ENCODE assay signal across 8 cellular contexts in genomic region chrX:68832516-68833447, GRCh38. TPM values are rescaled to one million over a fixed set of nuclear protein-coding genes. Genes with fewer than 3 reads are reported as not detected.
A peak's percentile ranks its signal among the peaks of the same experiment; 100 is the strongest.
DNase-seq lines count a peak whose midpoint lies in the region; ATAC-seq and TF ChIP-seq lines count a peak whose summit lies in the region.

No MANE protein-coding gene starts in this region.

- DNase-seq in breast epithelium (ENCODE audit: low spot score in 2 of 2) (no peak), left lung (no peak), smooth muscle cell (lab: John Stamatoyannopoulos, UW; ENCODE audit: unreplicated experiment) (no peak), CD14-positive monocyte (ENCODE audit: low spot score) (no peak), activated gamma-delta T cell treated with Interleukin-2 at 50 U/mL for 16 hours (no peak), HuH-7 (ENCODE audit: low spot score) (no peak)

- H3K4me3 Mint-ChIP-seq in CD14-positive monocyte: no peak overlapping the region

- 0 out of 2 replicates have a peak, but pooled peaks cover 4% of the 10 kb centered on the region for H3K9me3 ChIP-seq in HUES48 (ENCODE audit: control insufficient read depth, insufficient read depth, low read length)
- no peaks in the 10 kb centered on the region for H3K9me3 ChIP-seq in breast epithelium
- no peaks in the 10 kb centered on the region for H3K9me3 ChIP-seq in left lung
- no peaks in the 10 kb centered on the region for H3K9me3 ChIP-seq in smooth muscle cell (replicated peaks; ENCODE audit: low read depth)

- TF ChIP-seq CTCF in breast epithelium (IDR thresholded peaks at IDR 0.05) (no peak), left lung (IDR thresholded peaks at IDR 0.05) (no peak), smooth muscle cell (IDR thresholded peaks at IDR 0.05; ENCODE audit: borderline replicate concordance, insufficient read depth, poor library complexity, severe bottlenecking) (no peak), CD14-positive monocyte (IDR thresholded peaks at IDR 0.05) (no peak)

- H3K4me1 Mint-ChIP-seq in CD14-positive monocyte: peaks cover 35% of the 10 kb centered on the region

- H3K27me3 Mint-ChIP-seq in CD14-positive monocyte (ENCODE audit: low read depth in 3 of 3): peaks cover 19 to 35% (median 25%) of the 10 kb centered on the region in 3 donors

- H3K36me3 ChIP-seq in HUES48 (ENCODE audit: control insufficient read depth, insufficient read depth, low read length) (no peaks in the 10 kb centered on the region), breast epithelium (no peaks in the 10 kb centered on the region), left lung (no peaks in the 10 kb centered on the region), smooth muscle cell (ENCODE audit: low read depth) (no peaks in the 10 kb centered on the region)

- no peaks in the 10 kb centered on the region for H3F3A ChIP-seq in smooth muscle cell (ENCODE audit: low read depth)

- no peak overlapping the region for H3K27ac Mint-ChIP-seq in CD14-positive monocyte

- H3K4me1 ChIP-seq in HUES48 (ENCODE audit: control insufficient read depth, insufficient read depth, low read length) (peaks cover 11% of the 10 kb centered on the region; the same call in 1 of the 2 replicates), breast epithelium (no peaks in the 10 kb centered on the region), left lung (peaks cover 0 to 13% of the 10 kb centered on the region in 2 donors), smooth muscle cell (ENCODE audit: low read depth) (no peaks in the 10 kb centered on the region)

- peaks cover 0 to 4% of the 10 kb centered on the region in 2 donors for H3K36me3 Mint-ChIP-seq in CD14-positive monocyte

- TF ChIP-seq POLR2A in breast epithelium (IDR thresholded peaks at IDR 0.05): no peak

- no peak for ATAC-seq in left lung
- no peak for ATAC-seq in HG02852 (IDR thresholded peaks at IDR 0.05; ENCODE audit: unreplicated experiment)

- H3K9ac ChIP-seq in HUES48 (ENCODE audit: low read depth, low read length) (no peak overlapping the region), smooth muscle cell (ENCODE audit: low read depth) (no peak overlapping the region)

- H3K27me3 ChIP-seq in HUES48 (ENCODE audit: control insufficient read depth, insufficient read depth, low read length) (peaks cover 91% of the 10 kb centered on the region), breast epithelium (peaks cover 0 to 48% of the 10 kb centered on the region in 2 donors), left lung (peaks cover 0 to 17% of the 10 kb centered on the region in 2 donors), smooth muscle cell (ENCODE audit: low read depth) (no peaks in the 10 kb centered on the region)

- intact Hi-C loops in breast epithelium (cut with DNase I; ENCODE audit: low total_unique reads): loop anchor here (5.0 kb wide), 1 partner anchor 1075 kb away; no protein-coding TSS in a partner anchor
- intact Hi-C loops in left lung (cut with DNase I): no loop called here
- intact Hi-C loops in CD14-positive monocyte (cut with micrococcal nuclease): no loop called here

- H3K79me2 ChIP-seq in smooth muscle cell (ENCODE audit: low read depth): peaks cover 85% of the 10 kb centered on the region

- H3K4me2 ChIP-seq in smooth muscle cell: peak overlapping the region; percentile 87

- peaks cover 0 to 11% (median 0%) of the 10 kb centered on the region in 7 donors for H3K9me3 Mint-ChIP-seq in CD14-positive monocyte

- H3K4me3 ChIP-seq in HUES48 (ENCODE audit: low read depth, low read length): peak overlapping the region; percentile 48
- H3K4me3 ChIP-seq in breast epithelium: peak overlapping the region; percentile 67 to 82 (median 72)
- peak overlapping the region; percentile 54 to 67 for H3K4me3 ChIP-seq in left lung
- peak overlapping the region; percentile 62 for H3K4me3 ChIP-seq in smooth muscle cell

- 77% methylated on average over 8 of the region's 12 CpGs for WGBS in smooth muscle cell (ENCODE audit: low lambda C conversion rate)

- peaks cover 78% of the 10 kb centered on the region for H4K20me1 ChIP-seq in smooth muscle cell (ENCODE audit: low read depth)

- H2AFZ ChIP-seq in smooth muscle cell (ENCODE audit: low read depth): no peak overlapping the region

- no peak overlapping the region for H3K27ac ChIP-seq in HUES48 (ENCODE audit: low read depth, low read length)
- peak overlapping the region; percentile 20 to 29 for H3K27ac ChIP-seq in breast epithelium
- peak overlapping the region in 1 of 2 donors; percentile 5 for H3K27ac ChIP-seq in left lung
- H3K27ac ChIP-seq in smooth muscle cell (ENCODE audit: low read depth): peak overlapping the region; percentile 36

RNA-seq across cellular contexts. Expression of gene EFNB1, which starts 4.0 kb away (rescaled TPM):
- 10 to 100 TPM; 19.2 to 46.5 (median 41.4) TPM for total RNA-seq in breast epithelium
- 10 to 100 TPM; 34.8 to 44.3 TPM for total RNA-seq in left lung
- total RNA-seq in smooth muscle cell: 41.4 and 44.1 TPM in 2 replicates
- polyA plus RNA-seq in smooth muscle cell: 54.8 and 58.3 TPM in 2 replicates
- 1 to 10 TPM; 5.4 to 6.6 TPM for polyA plus RNA-seq in CD14-positive monocyte
